ENCODE assay signal across 1 cellular context in the genomic region with DNA sequence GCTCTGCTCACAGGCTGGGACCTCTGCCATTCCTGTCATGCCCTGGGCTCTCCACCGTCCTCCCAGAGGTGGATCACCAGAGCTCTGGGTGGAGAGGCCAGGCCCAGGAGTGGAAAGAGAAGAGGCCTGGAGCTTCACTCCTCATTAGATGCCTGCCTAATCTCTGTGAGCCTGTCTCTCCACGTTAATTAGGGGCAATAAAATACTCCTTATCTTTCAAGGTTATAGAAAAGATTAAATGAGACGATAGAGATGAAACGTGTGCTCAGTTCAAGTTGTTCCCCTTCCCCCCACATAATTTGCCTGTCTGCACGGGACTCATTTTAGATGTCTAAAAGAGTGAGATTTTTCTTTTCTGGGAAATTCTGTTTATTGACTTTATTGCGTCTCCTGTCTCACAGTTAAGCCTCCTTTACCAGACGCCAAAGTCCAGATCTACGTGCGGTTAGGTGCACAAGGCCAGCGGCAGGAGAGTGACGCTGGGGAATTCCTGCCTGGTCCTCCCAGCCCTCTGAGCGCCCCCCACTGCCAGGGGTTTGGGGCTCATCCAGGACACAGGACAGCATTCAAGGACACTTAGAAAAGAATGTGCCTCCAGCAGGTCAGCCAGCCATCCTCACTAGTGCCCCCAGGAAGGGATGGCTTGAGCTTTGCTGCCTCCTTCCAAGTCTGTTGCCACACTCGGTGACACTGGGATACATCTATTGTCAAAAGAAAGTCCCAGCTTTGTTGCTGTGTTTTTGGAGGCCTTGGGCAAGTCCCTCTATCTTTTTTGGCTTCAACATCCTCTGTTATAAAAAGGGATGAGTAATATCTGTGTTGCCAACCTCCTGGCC.
TF ChIP-seq lines count a peak whose summit lies in the region.

No MANE protein-coding gene starts in this region.

TF ChIP-seq in HepG2, 621 proteins besides CTCF, POLR2A, EP300 and RAD21 (continued from another document and continues in another):
- TF ChIP-seq, protein P1, sequence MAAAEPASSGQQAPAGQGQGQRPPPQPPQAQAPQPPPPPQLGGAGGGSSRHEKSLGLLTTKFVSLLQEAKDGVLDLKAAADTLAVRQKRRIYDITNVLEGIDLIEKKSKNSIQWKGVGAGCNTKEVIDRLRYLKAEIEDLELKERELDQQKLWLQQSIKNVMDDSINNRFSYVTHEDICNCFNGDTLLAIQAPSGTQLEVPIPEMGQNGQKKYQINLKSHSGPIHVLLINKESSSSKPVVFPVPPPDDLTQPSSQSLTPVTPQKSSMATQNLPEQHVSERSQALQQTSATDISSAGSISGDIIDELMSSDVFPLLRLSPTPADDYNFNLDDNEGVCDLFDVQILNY (CRISPR knock-in tag; conservative IDR thresholded peaks at IDR 0.05), result no peak
- no peak for TF ChIP-seq EZH2 (conservative IDR thresholded peaks at IDR 0.05; ENCODE audit: low read depth, low read length)
- TF ChIP-seq, protein P2, sequence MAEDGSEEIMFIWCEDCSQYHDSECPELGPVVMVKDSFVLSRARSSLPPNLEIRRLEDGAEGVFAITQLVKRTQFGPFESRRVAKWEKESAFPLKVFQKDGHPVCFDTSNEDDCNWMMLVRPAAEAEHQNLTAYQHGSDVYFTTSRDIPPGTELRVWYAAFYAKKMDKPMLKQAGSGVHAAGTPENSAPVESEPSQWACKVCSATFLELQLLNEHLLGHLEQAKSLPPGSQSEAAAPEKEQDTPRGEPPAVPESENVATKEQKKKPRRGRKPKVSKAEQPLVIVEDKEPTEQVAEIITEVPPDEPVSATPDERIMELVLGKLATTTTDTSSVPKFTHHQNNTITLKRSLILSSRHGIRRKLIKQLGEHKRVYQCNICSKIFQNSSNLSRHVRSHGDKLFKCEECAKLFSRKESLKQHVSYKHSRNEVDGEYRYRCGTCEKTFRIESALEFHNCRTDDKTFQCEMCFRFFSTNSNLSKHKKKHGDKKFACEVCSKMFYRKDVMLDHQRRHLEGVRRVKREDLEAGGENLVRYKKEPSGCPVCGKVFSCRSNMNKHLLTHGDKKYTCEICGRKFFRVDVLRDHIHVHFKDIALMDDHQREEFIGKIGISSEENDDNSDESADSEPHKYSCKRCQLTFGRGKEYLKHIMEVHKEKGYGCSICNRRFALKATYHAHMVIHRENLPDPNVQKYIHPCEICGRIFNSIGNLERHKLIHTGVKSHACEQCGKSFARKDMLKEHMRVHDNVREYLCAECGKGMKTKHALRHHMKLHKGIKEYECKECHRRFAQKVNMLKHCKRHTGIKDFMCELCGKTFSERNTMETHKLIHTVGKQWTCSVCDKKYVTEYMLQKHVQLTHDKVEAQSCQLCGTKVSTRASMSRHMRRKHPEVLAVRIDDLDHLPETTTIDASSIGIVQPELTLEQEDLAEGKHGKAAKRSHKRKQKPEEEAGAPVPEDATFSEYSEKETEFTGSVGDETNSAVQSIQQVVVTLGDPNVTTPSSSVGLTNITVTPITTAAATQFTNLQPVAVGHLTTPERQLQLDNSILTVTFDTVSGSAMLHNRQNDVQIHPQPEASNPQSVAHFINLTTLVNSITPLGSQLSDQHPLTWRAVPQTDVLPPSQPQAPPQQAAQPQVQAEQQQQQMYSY (CRISPR knock-in tag; IDR thresholded peaks at IDR 0.05), result no peak
- no peak for TF ChIP-seq NFYC (CRISPR knock-in tag; IDR thresholded peaks at IDR 0.05)
- TF ChIP-seq, protein P3, sequence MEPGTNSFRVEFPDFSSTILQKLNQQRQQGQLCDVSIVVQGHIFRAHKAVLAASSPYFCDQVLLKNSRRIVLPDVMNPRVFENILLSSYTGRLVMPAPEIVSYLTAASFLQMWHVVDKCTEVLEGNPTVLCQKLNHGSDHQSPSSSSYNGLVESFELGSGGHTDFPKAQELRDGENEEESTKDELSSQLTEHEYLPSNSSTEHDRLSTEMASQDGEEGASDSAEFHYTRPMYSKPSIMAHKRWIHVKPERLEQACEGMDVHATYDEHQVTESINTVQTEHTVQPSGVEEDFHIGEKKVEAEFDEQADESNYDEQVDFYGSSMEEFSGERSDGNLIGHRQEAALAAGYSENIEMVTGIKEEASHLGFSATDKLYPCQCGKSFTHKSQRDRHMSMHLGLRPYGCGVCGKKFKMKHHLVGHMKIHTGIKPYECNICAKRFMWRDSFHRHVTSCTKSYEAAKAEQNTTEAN (CRISPR knock-in tag; conservative IDR thresholded peaks at IDR 0.05), result peak; percentile 47; the same call in 1 of the 2 replicates
- TF ChIP-seq ZNF737 (CRISPR knock-in tag; IDR thresholded peaks at IDR 0.05; ENCODE audit: borderline replicate concordance), result no peak
- TF ChIP-seq, protein P4, sequence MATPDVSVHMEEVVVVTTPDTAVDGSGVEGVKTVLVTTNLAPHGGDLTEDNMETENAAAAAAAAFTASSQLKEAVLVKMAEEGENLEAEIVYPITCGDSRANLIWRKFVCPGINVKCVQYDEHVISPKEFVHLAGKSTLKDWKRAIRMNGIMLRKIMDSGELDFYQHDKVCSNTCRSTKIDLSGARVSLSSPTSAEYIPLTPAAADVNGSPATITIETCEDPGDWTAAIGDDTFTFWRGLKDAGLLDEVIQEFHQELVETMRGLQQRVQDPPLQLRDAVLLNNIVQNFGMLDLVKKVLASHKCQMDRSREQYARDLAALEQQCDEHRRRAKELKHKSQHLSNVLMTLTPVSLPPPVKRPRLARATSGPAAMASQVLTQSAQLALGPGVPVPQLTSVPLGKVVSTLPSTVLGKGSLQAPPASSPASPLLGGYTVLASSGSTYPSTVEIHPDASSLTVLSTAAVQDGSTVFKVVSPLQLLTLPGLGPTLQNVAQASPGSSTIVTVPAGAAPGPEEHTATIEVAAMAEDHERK (CRISPR knock-in tag; IDR thresholded peaks at IDR 0.05; ENCODE audit: low read depth), result no peak
- TF ChIP-seq ZFP36 (IDR thresholded peaks at IDR 0.05; ENCODE audit: borderline replicate concordance, low read depth, low read length, partially characterized antibody), result no peak
- no peak for TF ChIP-seq REL (CRISPR knock-in tag; conservative IDR thresholded peaks at IDR 0.05)
- TF ChIP-seq YY1 (IDR thresholded peaks at IDR 0.05; ENCODE audit: insufficient read depth, insufficient replicate concordance, low read depth, low read length), result no peak
- TF ChIP-seq PCBP1 (IDR thresholded peaks at IDR 0.05; ENCODE audit: borderline replicate concordance, low read depth, low read length), result no peak
- TF ChIP-seq, protein P5, sequence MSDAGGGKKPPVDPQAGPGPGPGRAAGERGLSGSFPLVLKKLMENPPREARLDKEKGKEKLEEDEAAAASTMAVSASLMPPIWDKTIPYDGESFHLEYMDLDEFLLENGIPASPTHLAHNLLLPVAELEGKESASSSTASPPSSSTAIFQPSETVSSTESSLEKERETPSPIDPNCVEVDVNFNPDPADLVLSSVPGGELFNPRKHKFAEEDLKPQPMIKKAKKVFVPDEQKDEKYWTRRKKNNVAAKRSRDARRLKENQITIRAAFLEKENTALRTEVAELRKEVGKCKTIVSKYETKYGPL (CRISPR knock-in tag; IDR thresholded peaks at IDR 0.05), result no peak
- peak; percentile 22; the same call in 1 of the 2 replicates for TF ChIP-seq ZFX (CRISPR knock-in tag; IDR thresholded peaks at IDR 0.05; ENCODE audit: low read depth)
- 0 out of 2 replicates have a peak, but pooled peaks have one; percentile 38 for TF ChIP-seq HMG20B (CRISPR knock-in tag; conservative IDR thresholded peaks at IDR 0.05)
- TF ChIP-seq, protein P6, sequence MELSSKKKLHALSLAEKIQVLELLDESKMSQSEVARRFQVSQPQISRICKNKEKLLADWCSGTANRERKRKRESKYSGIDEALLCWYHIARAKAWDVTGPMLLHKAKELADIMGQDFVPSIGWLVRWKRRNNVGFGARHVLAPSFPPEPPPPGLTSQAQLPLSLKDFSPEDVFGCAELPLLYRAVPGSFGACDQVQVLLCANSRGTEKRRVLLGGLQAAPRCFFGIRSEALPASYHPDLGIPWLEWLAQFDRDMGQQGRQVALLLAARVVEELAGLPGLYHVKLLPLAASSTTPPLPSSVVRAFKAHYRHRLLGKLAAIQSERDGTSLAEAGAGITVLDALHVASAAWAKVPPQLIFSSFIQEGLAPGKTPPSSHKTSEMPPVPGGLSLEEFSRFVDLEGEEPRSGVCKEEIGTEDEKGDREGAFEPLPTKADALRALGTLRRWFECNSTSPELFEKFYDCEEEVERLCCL (CRISPR knock-in tag; IDR thresholded peaks at IDR 0.05; ENCODE audit: borderline replicate concordance), result no peak
- no peak for TF ChIP-seq MATR3 (CRISPR knock-in tag; IDR thresholded peaks at IDR 0.05)
- no peak for TF ChIP-seq IKZF1 (IDR thresholded peaks at IDR 0.05)
- peak; percentile 70 for TF ChIP-seq ZNF263 (CRISPR knock-in tag; IDR thresholded peaks at IDR 0.05)
- no peak for TF ChIP-seq PHB2 (IDR thresholded peaks at IDR 0.05; ENCODE audit: partially characterized antibody)
- peak; percentile 69; the same call in 1 of the 2 replicates for TF ChIP-seq PHF21A (CRISPR knock-in tag; IDR thresholded peaks at IDR 0.05)
- TF ChIP-seq RCOR2 (CRISPR knock-in tag; IDR thresholded peaks at IDR 0.05), result peak; percentile 69
- TF ChIP-seq, protein P7, sequence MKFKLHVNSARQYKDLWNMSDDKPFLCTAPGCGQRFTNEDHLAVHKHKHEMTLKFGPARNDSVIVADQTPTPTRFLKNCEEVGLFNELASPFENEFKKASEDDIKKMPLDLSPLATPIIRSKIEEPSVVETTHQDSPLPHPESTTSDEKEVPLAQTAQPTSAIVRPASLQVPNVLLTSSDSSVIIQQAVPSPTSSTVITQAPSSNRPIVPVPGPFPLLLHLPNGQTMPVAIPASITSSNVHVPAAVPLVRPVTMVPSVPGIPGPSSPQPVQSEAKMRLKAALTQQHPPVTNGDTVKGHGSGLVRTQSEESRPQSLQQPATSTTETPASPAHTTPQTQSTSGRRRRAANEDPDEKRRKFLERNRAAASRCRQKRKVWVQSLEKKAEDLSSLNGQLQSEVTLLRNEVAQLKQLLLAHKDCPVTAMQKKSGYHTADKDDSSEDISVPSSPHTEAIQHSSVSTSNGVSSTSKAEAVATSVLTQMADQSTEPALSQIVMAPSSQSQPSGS (CRISPR knock-in tag; IDR thresholded peaks at IDR 0.05), result no peak
- TF ChIP-seq, protein P8, sequence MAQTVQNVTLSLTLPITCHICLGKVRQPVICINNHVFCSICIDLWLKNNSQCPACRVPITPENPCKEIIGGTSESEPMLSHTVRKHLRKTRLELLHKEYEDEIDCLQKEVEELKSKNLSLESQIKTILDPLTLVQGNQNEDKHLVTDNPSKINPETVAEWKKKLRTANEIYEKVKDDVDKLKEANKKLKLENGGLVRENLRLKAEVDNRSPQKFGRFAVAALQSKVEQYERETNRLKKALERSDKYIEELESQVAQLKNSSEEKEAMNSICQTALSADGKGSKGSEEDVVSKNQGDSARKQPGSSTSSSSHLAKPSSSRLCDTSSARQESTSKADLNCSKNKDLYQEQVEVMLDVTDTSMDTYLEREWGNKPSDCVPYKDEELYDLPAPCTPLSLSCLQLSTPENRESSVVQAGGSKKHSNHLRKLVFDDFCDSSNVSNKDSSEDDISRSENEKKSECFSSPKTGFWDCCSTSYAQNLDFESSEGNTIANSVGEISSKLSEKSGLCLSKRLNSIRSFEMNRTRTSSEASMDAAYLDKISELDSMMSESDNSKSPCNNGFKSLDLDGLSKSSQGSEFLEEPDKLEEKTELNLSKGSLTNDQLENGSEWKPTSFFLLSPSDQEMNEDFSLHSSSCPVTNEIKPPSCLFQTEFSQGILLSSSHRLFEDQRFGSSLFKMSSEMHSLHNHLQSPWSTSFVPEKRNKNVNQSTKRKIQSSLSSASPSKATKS (CRISPR knock-in tag; IDR thresholded peaks at IDR 0.05), result no peak
- no peak for TF ChIP-seq RFXANK (CRISPR knock-in tag; IDR thresholded peaks at IDR 0.05)
- no peak for TF ChIP-seq KAT2B (IDR thresholded peaks at IDR 0.05; ENCODE audit: borderline replicate concordance, low read depth, low read length)
- TF ChIP-seq SOX6 (IDR thresholded peaks at IDR 0.05), result no peak
- TF ChIP-seq SOX6 (CRISPR knock-in tag; IDR thresholded peaks at IDR 0.05), result no peak; the same call in 1 of the 2 replicates
- TF ChIP-seq BRCA1 (CRISPR knock-in tag; IDR thresholded peaks at IDR 0.05), result no peak
- TF ChIP-seq, protein P9, sequence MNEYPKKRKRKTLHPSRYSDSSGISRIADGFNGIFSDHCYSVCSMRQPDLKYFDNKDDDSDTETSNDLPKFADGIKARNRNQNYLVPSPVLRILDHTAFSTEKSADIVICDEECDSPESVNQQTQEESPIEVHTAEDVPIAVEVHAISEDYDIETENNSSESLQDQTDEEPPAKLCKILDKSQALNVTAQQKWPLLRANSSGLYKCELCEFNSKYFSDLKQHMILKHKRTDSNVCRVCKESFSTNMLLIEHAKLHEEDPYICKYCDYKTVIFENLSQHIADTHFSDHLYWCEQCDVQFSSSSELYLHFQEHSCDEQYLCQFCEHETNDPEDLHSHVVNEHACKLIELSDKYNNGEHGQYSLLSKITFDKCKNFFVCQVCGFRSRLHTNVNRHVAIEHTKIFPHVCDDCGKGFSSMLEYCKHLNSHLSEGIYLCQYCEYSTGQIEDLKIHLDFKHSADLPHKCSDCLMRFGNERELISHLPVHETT (CRISPR knock-in tag; conservative IDR thresholded peaks at IDR 0.05), result no peak
- TF ChIP-seq HOXA9 (CRISPR knock-in tag; IDR thresholded peaks at IDR 0.05; ENCODE audit: borderline replicate concordance), result no peak
- TF ChIP-seq, protein P10, sequence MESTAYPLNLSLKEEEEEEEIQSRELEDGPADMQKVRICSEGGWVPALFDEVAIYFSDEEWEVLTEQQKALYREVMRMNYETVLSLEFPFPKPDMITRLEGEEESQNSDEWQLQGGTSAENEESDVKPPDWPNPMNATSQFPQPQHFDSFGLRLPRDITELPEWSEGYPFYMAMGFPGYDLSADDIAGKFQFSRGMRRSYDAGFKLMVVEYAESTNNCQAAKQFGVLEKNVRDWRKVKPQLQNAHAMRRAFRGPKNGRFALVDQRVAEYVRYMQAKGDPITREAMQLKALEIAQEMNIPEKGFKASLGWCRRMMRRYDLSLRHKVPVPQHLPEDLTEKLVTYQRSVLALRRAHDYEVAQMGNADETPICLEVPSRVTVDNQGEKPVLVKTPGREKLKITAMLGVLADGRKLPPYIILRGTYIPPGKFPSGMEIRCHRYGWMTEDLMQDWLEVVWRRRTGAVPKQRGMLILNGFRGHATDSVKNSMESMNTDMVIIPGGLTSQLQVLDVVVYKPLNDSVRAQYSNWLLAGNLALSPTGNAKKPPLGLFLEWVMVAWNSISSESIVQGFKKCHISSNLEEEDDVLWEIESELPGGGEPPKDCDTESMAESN (CRISPR knock-in tag; conservative IDR thresholded peaks at IDR 0.05), result no peak
- no peak for TF ChIP-seq SMAD1 (CRISPR knock-in tag; IDR thresholded peaks at IDR 0.05; ENCODE audit: borderline replicate concordance, low read depth)
- TF ChIP-seq ZNF143 (CRISPR knock-in tag; IDR thresholded peaks at IDR 0.05), result no peak
- no peak for TF ChIP-seq NR2F2 (IDR thresholded peaks at IDR 0.05; ENCODE audit: borderline replicate concordance, low read depth)
- TF ChIP-seq, protein P11, sequence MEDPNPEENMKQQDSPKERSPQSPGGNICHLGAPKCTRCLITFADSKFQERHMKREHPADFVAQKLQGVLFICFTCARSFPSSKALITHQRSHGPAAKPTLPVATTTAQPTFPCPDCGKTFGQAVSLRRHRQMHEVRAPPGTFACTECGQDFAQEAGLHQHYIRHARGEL (CRISPR knock-in tag; IDR thresholded peaks at IDR 0.05), result no peak
- 0 out of 2 replicates have a peak, but pooled peaks have one; percentile 49 for TF ChIP-seq TCF7 (IDR thresholded peaks at IDR 0.05; ENCODE audit: low read depth)
